Comparison of ENCODE assay signal across 2 cellular contexts in the genomic region with DNA sequence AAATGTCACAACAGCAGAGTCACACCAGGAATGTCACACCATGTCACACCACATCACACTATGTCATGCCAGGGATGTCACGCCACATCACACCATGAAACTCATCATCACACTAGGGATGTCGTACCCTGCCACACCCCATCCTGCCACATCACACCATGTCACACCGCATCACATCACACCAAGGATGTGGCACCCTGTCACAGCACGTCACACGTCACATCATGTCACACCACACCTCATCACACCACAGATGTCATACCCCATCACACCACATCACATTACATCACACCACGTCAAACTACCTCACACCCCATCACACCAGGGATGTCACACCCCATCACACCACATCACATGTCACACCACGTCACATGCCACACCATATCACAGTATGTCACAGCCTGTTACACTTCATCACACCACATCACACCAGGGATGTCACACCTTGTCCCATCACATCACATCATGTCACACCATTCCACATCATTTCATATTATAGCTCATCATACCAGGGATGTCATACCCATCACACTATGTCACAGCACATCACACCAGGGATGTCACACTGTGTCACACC.
TF ChIP-seq lines count a peak whose summit lies in the region.

No MANE protein-coding gene starts in this region.

TF ChIP-seq in HEK293T, 16 proteins besides CTCF, POLR2A, EP300 and RAD21:
- TF ChIP-seq, protein P1, sequence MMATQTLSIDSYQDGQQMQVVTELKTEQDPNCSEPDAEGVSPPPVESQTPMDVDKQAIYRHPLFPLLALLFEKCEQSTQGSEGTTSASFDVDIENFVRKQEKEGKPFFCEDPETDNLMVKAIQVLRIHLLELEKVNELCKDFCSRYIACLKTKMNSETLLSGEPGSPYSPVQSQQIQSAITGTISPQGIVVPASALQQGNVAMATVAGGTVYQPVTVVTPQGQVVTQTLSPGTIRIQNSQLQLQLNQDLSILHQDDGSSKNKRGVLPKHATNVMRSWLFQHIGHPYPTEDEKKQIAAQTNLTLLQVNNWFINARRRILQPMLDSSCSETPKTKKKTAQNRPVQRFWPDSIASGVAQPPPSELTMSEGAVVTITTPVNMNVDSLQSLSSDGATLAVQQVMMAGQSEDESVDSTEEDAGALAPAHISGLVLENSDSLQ (IDR thresholded peaks at IDR 0.05) = peak; percentile 36
- no peak for TF ChIP-seq NFRKB (IDR thresholded peaks at IDR 0.05)

TF ChIP-seq in H1, 55 proteins besides CTCF, POLR2A, EP300 and RAD21:
- TF ChIP-seq SIN3A (conservative IDR thresholded peaks at IDR 0.05 in 1 of 2, IDR thresholded peaks at IDR 0.05 in 1 of 2; ENCODE audit: low read depth in 1 of 2, low read length in 2 of 2) (no peak), GTF2F1 (IDR thresholded peaks at IDR 0.05; ENCODE audit: borderline replicate concordance, low read depth, low read length) (no peak), RNF2 (IDR thresholded peaks at IDR 0.05; ENCODE audit: borderline replicate concordance, low read depth, low read length, missing control alignments, poor library complexity, severe bottlenecking) (no peak), BRCA1 (IDR thresholded peaks at IDR 0.05; ENCODE audit: low read depth, low read length) (no peak), NRF1 (IDR thresholded peaks at IDR 0.05; ENCODE audit: low read depth, low read length) (no peak), SIRT6 (IDR thresholded peaks at IDR 0.05; ENCODE audit: low read length) (no peak), CBX8 (IDR thresholded peaks at IDR 0.05; ENCODE audit: borderline replicate concordance, low read depth, low read length) (no peak), PHF8 (conservative IDR thresholded peaks at IDR 0.05; ENCODE audit: low read depth, low read length) (no peak), YY1 (IDR thresholded peaks at IDR 0.05; ENCODE audit: low read depth, low read length) (no peak), NANOG (IDR thresholded peaks at IDR 0.05; ENCODE audit: insufficient read depth, low read depth, low read length, poor library complexity, severe bottlenecking) (no peak), CBX5 (IDR thresholded peaks at IDR 0.05; ENCODE audit: low read depth, low read length) (no peak), TAF1 (IDR thresholded peaks at IDR 0.05; ENCODE audit: low read depth, low read length) (no peak), CTBP2 (IDR thresholded peaks at IDR 0.05; ENCODE audit: borderline replicate concordance, insufficient read depth, insufficient read length, low read length) (no peak), TAF7 (optimal IDR thresholded peaks at IDR 0.05; ENCODE audit: borderline replicate concordance, low read depth, low read length) (no peak), MAFK (IDR thresholded peaks at IDR 0.05; ENCODE audit: low read depth, low read length) (no peak), BACH1 (IDR thresholded peaks at IDR 0.05; ENCODE audit: low read length) (no peak), EZH2 (IDR thresholded peaks at IDR 0.05; ENCODE audit: low read depth, low read length, severe bottlenecking) (no peak), JUN (IDR thresholded peaks at IDR 0.05; ENCODE audit: low read depth, low read length) (no peak), ZNF274 (IDR thresholded peaks at IDR 0.05; ENCODE audit: borderline replicate concordance, extremely low read depth, low read length) (no peak)
- TF ChIP-seq, protein P2, sequence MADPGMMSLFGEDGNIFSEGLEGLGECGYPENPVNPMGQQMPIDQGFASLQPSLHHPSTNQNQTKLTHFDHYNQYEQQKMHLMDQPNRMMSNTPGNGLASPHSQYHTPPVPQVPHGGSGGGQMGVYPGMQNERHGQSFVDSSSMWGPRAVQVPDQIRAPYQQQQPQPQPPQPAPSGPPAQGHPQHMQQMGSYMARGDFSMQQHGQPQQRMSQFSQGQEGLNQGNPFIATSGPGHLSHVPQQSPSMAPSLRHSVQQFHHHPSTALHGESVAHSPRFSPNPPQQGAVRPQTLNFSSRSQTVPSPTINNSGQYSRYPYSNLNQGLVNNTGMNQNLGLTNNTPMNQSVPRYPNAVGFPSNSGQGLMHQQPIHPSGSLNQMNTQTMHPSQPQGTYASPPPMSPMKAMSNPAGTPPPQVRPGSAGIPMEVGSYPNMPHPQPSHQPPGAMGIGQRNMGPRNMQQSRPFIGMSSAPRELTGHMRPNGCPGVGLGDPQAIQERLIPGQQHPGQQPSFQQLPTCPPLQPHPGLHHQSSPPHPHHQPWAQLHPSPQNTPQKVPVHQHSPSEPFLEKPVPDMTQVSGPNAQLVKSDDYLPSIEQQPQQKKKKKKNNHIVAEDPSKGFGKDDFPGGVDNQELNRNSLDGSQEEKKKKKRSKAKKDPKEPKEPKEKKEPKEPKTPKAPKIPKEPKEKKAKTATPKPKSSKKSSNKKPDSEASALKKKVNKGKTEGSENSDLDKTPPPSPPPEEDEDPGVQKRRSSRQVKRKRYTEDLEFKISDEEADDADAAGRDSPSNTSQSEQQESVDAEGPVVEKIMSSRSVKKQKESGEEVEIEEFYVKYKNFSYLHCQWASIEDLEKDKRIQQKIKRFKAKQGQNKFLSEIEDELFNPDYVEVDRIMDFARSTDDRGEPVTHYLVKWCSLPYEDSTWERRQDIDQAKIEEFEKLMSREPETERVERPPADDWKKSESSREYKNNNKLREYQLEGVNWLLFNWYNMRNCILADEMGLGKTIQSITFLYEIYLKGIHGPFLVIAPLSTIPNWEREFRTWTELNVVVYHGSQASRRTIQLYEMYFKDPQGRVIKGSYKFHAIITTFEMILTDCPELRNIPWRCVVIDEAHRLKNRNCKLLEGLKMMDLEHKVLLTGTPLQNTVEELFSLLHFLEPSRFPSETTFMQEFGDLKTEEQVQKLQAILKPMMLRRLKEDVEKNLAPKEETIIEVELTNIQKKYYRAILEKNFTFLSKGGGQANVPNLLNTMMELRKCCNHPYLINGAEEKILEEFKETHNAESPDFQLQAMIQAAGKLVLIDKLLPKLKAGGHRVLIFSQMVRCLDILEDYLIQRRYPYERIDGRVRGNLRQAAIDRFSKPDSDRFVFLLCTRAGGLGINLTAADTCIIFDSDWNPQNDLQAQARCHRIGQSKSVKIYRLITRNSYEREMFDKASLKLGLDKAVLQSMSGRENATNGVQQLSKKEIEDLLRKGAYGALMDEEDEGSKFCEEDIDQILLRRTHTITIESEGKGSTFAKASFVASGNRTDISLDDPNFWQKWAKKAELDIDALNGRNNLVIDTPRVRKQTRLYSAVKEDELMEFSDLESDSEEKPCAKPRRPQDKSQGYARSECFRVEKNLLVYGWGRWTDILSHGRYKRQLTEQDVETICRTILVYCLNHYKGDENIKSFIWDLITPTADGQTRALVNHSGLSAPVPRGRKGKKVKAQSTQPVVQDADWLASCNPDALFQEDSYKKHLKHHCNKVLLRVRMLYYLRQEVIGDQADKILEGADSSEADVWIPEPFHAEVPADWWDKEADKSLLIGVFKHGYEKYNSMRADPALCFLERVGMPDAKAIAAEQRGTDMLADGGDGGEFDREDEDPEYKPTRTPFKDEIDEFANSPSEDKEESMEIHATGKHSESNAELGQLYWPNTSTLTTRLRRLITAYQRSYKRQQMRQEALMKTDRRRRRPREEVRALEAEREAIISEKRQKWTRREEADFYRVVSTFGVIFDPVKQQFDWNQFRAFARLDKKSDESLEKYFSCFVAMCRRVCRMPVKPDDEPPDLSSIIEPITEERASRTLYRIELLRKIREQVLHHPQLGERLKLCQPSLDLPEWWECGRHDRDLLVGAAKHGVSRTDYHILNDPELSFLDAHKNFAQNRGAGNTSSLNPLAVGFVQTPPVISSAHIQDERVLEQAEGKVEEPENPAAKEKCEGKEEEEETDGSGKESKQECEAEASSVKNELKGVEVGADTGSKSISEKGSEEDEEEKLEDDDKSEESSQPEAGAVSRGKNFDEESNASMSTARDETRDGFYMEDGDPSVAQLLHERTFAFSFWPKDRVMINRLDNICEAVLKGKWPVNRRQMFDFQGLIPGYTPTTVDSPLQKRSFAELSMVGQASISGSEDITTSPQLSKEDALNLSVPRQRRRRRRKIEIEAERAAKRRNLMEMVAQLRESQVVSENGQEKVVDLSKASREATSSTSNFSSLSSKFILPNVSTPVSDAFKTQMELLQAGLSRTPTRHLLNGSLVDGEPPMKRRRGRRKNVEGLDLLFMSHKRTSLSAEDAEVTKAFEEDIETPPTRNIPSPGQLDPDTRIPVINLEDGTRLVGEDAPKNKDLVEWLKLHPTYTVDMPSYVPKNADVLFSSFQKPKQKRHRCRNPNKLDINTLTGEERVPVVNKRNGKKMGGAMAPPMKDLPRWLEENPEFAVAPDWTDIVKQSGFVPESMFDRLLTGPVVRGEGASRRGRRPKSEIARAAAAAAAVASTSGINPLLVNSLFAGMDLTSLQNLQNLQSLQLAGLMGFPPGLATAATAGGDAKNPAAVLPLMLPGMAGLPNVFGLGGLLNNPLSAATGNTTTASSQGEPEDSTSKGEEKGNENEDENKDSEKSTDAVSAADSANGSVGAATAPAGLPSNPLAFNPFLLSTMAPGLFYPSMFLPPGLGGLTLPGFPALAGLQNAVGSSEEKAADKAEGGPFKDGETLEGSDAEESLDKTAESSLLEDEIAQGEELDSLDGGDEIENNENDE (IDR thresholded peaks at IDR 0.05; ENCODE audit: insufficient replicate concordance, low read length) = no peak
TF ChIP-seq in H1: peak in this region for 0.
